ENCODE assay signal across 29 cellular contexts in the genomic region with DNA sequence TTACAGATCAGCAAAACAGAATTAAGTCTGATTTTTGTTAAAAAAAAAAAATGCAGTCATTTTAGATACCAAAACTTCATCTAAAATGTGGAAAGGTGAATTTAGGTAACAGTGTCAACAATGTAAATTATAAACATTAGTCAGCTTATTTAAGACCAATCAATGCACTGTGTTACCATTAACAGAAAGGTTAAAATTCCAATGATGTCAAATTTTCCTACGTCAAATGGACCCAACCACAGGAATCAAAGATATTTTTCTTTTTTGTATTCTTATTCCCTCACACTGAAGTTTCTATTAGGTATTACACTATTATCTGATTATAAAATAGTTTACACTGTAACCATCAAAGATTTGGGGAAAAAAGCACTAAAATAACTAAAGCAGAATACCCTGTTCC. TPM values are rescaled to one million over a fixed set of nuclear protein-coding genes. Genes with fewer than 3 reads are reported as not detected.
DNase-seq lines count a peak whose midpoint lies in the region; ATAC-seq, FAIRE-seq and TF ChIP-seq lines count a peak whose summit lies in the region.
"Had no signal": no experiment of that assay in that cellular context is flagged by ENCODE, and none has a peak within 500 bp of the region (broad histone marks: within the 10 kb centered on the region; RNA-seq: fewer than 3 reads in every experiment).

No MANE protein-coding gene starts in this region.

- TF ChIP-seq RAD21 in HCT116 (IDR thresholded peaks at IDR 0.05; ENCODE audit: low read depth): no peak

- H3K27ac Mint-ChIP-seq in astrocyte (ENCODE audit: unreplicated experiment): peak overlapping the region; percentile 43
- H3K27ac Mint-ChIP-seq: activated B cell treated with CpG ODN at 0.5 μM for 24 hours; CD4-positive, CD25-positive, alpha-beta regulatory T cell had no signal

- H3K27me3 ChIP-seq in HCT116 (ENCODE audit: insufficient read depth, low read length) (no peaks in the 10 kb centered on the region), astrocyte (ENCODE audit: insufficient read depth, low read length) (no peaks in the 10 kb centered on the region), skeletal muscle satellite cell (ENCODE audit: control insufficient read depth, insufficient read depth, low read length) (no peaks in the 10 kb centered on the region)

- POLR2A ChIA-PET in HCT116 (lab: Charles Lee): no interaction called here

- no peaks in the 10 kb centered on the region for H3K9me2 ChIP-seq in HCT116 (ENCODE audit: insufficient read depth)

- RAD21 ChIA-PET in HCT116 (lab: Charles Lee; ENCODE audit: low non-redundant PET in 1 of 2, low total read pairs in 2 of 2, uncharacterized antibody in 2 of 2, unreplicated experiment in 2 of 2): no interaction called here

- no peaks in the 10 kb centered on the region for H3K9me3 Mint-ChIP-seq in astrocyte (ENCODE audit: unreplicated experiment)
- H3K9me3 Mint-ChIP-seq: activated B cell treated with CpG ODN at 0.5 μM for 24 hours, brain, endodermal cell had no signal

- H3K9me3 ChIP-seq in HCT116 (ENCODE audit: control insufficient read depth in 1 of 2, insufficient read depth in 1 of 2, low read depth in 1 of 2, low read length in 2 of 2): no peaks in the 10 kb centered on the region
- no peaks in the 10 kb centered on the region for H3K9me3 ChIP-seq in astrocyte (ENCODE audit: insufficient read depth, low read depth, low read length)
- H3K9me3 ChIP-seq in kidney (ENCODE audit: control insufficient read depth in 1 of 2, low read length in 2 of 2): no peaks in the 10 kb centered on the region
- no peaks in the 10 kb centered on the region for H3K9me3 ChIP-seq in skeletal muscle satellite cell (replicated peaks; ENCODE audit: low read length)

- peaks cover 100% of the 10 kb centered on the region for H3K79me2 ChIP-seq in HCT116 (ENCODE audit: insufficient read depth, low read length)
- H3K79me2 ChIP-seq in astrocyte (ENCODE audit: insufficient read depth, low read length): peaks cover 100% of the 10 kb centered on the region

- H3K36me3 ChIP-seq in HCT116 (ENCODE audit: control insufficient read depth in 1 of 2, insufficient read depth in 2 of 2, low read length in 2 of 2): peaks cover 7 to 9% of the 10 kb centered on the region in 2 experiments; a peak in 3 of 4 replicates
- H3K36me3 ChIP-seq in astrocyte (ENCODE audit: insufficient read depth, low read length): peaks cover 4% of the 10 kb centered on the region
- no peaks in the 10 kb centered on the region for H3K36me3 ChIP-seq in kidney (ENCODE audit: control insufficient read depth in 1 of 2, insufficient read depth in 2 of 2, low read length in 2 of 2)
- H3K36me3 ChIP-seq in skeletal muscle satellite cell (ENCODE audit: insufficient read depth, low read length): peaks cover 5% of the 10 kb centered on the region

- TF ChIP-seq POLR2A in HCT116 (IDR thresholded peaks at IDR 0.05; ENCODE audit: borderline replicate concordance, extremely low read depth, insufficient read depth, insufficient read length): no peak

- peaks cover 44 to 76% of the 10 kb centered on the region in 2 experiments for H3K4me1 ChIP-seq in HCT116 (ENCODE audit: control insufficient read depth in 1 of 2, insufficient read depth in 2 of 2, low read length in 2 of 2)
- peaks cover 19% of the 10 kb centered on the region for H3K4me1 ChIP-seq in astrocyte (ENCODE audit: insufficient read depth, low read length)
- peaks cover 4 to 16% of the 10 kb centered on the region in 2 donors for H3K4me1 ChIP-seq in kidney (ENCODE audit: control insufficient read depth in 1 of 2, insufficient read depth in 1 of 2, low read depth in 1 of 2, low read length in 2 of 2)
- peaks cover 59% of the 10 kb centered on the region for H3K4me1 ChIP-seq in skeletal muscle satellite cell (ENCODE audit: control insufficient read depth, insufficient read depth, low read length)

- H3K27ac ChIP-seq in HCT116 (ENCODE audit: low read depth, low read length): peak overlapping the region; percentile 14; the same call in 1 of the 2 replicates
- H3K27ac ChIP-seq in astrocyte (ENCODE audit: low read depth, low read length): peak overlapping the region; percentile 32
- no peak overlapping the region for H3K27ac ChIP-seq in kidney (ENCODE audit: low read depth in 2 of 2, low read length in 2 of 2)
- H3K27ac ChIP-seq: KMS-11 had no signal

- H4K20me1 ChIP-seq in HCT116 (ENCODE audit: insufficient read depth): peaks cover 39% of the 10 kb centered on the region; the same call in 1 of the 2 replicates
- peaks cover 30% of the 10 kb centered on the region for H4K20me1 ChIP-seq in astrocyte (ENCODE audit: insufficient read depth, low read length)

- H2AFZ ChIP-seq in HCT116 (ENCODE audit: low read depth, low read length, poor library complexity, severe bottlenecking) (no peak overlapping the region), astrocyte (ENCODE audit: low read depth, low read length) (no peak overlapping the region)

- no peak overlapping the region for H3K4me2 ChIP-seq in HCT116 (ENCODE audit: low read length)
- peak overlapping the region; percentile 24 for H3K4me2 ChIP-seq in astrocyte (ENCODE audit: low read length)
- peak overlapping the region; percentile 57 for H3K4me2 ChIP-seq in skeletal muscle satellite cell (ENCODE audit: low read length)
- H3K4me2 ChIP-seq: KMS-11 had no signal

- no TSS peak for BruUV-seq in HCT116 (replicated peaks; lab: Mats Ljungman, UMichigan)

- H3K4me1 Mint-ChIP-seq in astrocyte (ENCODE audit: low read depth, unreplicated experiment): peaks cover 8% of the 10 kb centered on the region

- DNase-seq in HCT116 (ENCODE audit: low read depth, low spot score) (no peak), astrocyte (ENCODE audit: low read depth) (peak; percentile 66), kidney (no peak), superior temporal gyrus (ENCODE audit: extremely low spot score) (no peak), inferior parietal cortex (ENCODE audit: extremely low spot score) (no peak)
- DNase-seq in activated effector memory CD4-positive, alpha-beta T cell treated with anti-CD3 and anti-CD28 coated beads, Interleukin-2, amount 50 U/mL, for 16 hours: no peak
- DNase-seq: activated B cell treated with CpG ODN at 0.5 μM for 24 hours; activated CD4-positive, alpha-beta T cell treated with anti-CD3 and anti-CD28 coated beads, Interleukin-2, amount 50 U/mL, for 4 hours; activated CD8-positive, alpha-beta memory T cell treated with anti-CD3 and anti-CD28 coated beads, Interleukin-2, amount 50 U/mL, for 48 hours; CD4-positive, CD25-positive, alpha-beta regulatory T cell; cortex of kidney; DMS 273 treated with DMSO at 0.1 percent for 48 hours; endodermal cell; head of caudate nucleus; NCI-H1930; NCI-H2227 treated with DMSO at 0.1 percent for 48 hours; NCI-H774; nucleus accumbens; right cardiac atrium; SHP77; stimulated activated CD8-positive, alpha-beta memory T cell treated with anti-CD3 and anti-CD28 coated beads, Interleukin-4, amount 100 ng/mL, for 48 hours; SW 1271 had no signal

- no peak overlapping the region for H3K9ac ChIP-seq in HCT116 (ENCODE audit: low read length)
- H3K9ac ChIP-seq in astrocyte (ENCODE audit: low read length): peak overlapping the region; percentile 5
- no peak overlapping the region for H3K9ac ChIP-seq in kidney (ENCODE audit: low read length in 2 of 2)
- H3K9ac ChIP-seq in skeletal muscle satellite cell (ENCODE audit: low read depth, low read length): peak overlapping the region; percentile 45
- H3K9ac ChIP-seq: KMS-11 had no signal

- CTCF ChIA-PET in HCT116 (lab: Charles Lee): interaction anchor here (1.4 kb wide), 1 partner anchor 105 kb away, joined by 6 read pairs; no protein-coding TSS in a partner anchor

- H3K4me3 ChIP-seq in HCT116 (replicated peaks in 1 of 2; ENCODE audit: low read depth in 1 of 2, low read length in 2 of 2) (no peak overlapping the region), astrocyte (ENCODE audit: insufficient read depth, low read depth, low read length) (no peak overlapping the region), kidney (ENCODE audit: low read length in 2 of 2) (peak overlapping the region in 1 of 2 donors; percentile 0), skeletal muscle satellite cell (ENCODE audit: low read length) (peak overlapping the region; percentile 16)
- H3K4me3 ChIP-seq: lung had no signal

- no peak overlapping the region for H3K4me3 Mint-ChIP-seq in astrocyte (ENCODE audit: unreplicated experiment)
- H3K4me3 Mint-ChIP-seq: activated B cell treated with CpG ODN at 0.5 μM for 24 hours; CD4-positive, CD25-positive, alpha-beta regulatory T cell; endodermal cell had no signal

- no peaks in the 10 kb centered on the region for H3K36me3 Mint-ChIP-seq in astrocyte (ENCODE audit: low read depth, unreplicated experiment)
- H3K36me3 Mint-ChIP-seq: brain; CD4-positive, CD25-positive, alpha-beta regulatory T cell had no signal

- TF ChIP-seq CTCF in HCT116 (IDR thresholded peaks at IDR 0.05 in 2 of 3, conservative IDR thresholded peaks at IDR 0.05 in 1 of 3; ENCODE audit: borderline replicate concordance in 1 of 3, insufficient read depth in 1 of 3, low read depth in 2 of 3, low read length in 2 of 3): no peak
- TF ChIP-seq CTCF in astrocyte (IDR thresholded peaks at IDR 0.05; ENCODE audit: insufficient read depth, low read depth, low read length): no peak
- TF ChIP-seq CTCF in kidney (IDR thresholded peaks at IDR 0.05; ENCODE audit: borderline replicate concordance, extremely low read depth, insufficient read depth): no peak

- intact Hi-C loops in HCT116 (cut with micrococcal nuclease) (no loop called here), kidney (cut with DNase I) (no loop called here)

- H3K27me3 Mint-ChIP-seq in astrocyte (ENCODE audit: low read depth, unreplicated experiment): no peaks in the 10 kb centered on the region

- no peak for ATAC-seq in HCT116
- ATAC-seq: right cardiac atrium had no signal

- no peak for FAIRE-seq in astrocyte (lab: Jason Lieb, UNC)
- FAIRE-seq in kidney (lab: Jason Lieb, UNC): peak; percentile 15
- FAIRE-seq: GM18507, HTR-8/SVneo, urothelium cell line had no signal

TF ChIP-seq in HCT116, 20 proteins besides CTCF, POLR2A, EP300 and RAD21:
- TF ChIP-seq TCF7L2 (IDR thresholded peaks at IDR 0.05; ENCODE audit: borderline replicate concordance, extremely low read depth, insufficient read depth, insufficient read length) (no peak), EGR1 (IDR thresholded peaks at IDR 0.05; ENCODE audit: low read depth) (no peak), SIN3A (IDR thresholded peaks at IDR 0.05; ENCODE audit: low read depth) (no peak), FOSL1 (IDR thresholded peaks at IDR 0.05; ENCODE audit: low read depth) (no peak)
- TF ChIP-seq, protein P1, sequence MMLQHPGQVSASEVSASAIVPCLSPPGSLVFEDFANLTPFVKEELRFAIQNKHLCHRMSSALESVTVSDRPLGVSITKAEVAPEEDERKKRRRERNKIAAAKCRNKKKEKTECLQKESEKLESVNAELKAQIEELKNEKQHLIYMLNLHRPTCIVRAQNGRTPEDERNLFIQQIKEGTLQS (IDR thresholded peaks at IDR 0.05): no peak

RNA-seq across cellular contexts. Expression of gene ARHGAP29, which starts 6.5 kb away (rescaled TPM):
- total RNA-seq in HCT116 (2021; ENCODE audit: unreplicated experiment) (128 TPM), astrocyte (17.6 and 19.9 TPM in 2 replicates), kidney (145 TPM)
- polyA plus RNA-seq in HCT116 (2012): 29.0 and 40.6 TPM in 2 replicates
- 15.9 TPM for polyA plus RNA-seq in kidney (ENCODE audit: insufficient read depth, low read depth, low replicate concordance)
- total RNA-seq in skeletal muscle satellite cell (2012; rRNA removed): 40.2 and 47.4 TPM in 2 replicates
- total RNA-seq: activated B cell treated with CpG ODN at 0.5 μM for 24 hours; CD4-positive, CD25-positive, alpha-beta regulatory T cell had no signal
- polyA plus RNA-seq: CD4-positive, CD25-positive, alpha-beta regulatory T cell had no signal

Comparison
In these comparisons a context has a peak if more than half of its experiments do, and no peak if none do; other contexts are left out.
1. H3K27ac ChIP-seq: peak in HCT116 (single experiment) and astrocyte (single experiment); none in kidney (0 of 2).
2. H3K9ac ChIP-seq: peak in astrocyte (single experiment) and skeletal muscle satellite cell (single experiment); none in HCT116 (single experiment) and kidney (0 of 2).